In genomic region chr16:3717235-3718018, GRCh38 we compare ENCODE assay signal across 8 cellular contexts. TPM values are rescaled to one million over a fixed set of nuclear protein-coding genes. Genes with fewer than 3 reads are reported as not detected.
DNase-seq lines count a peak whose midpoint lies in the region; ATAC-seq and TF ChIP-seq lines count a peak whose summit lies in the region.

TSS of gene TRAP1 (minus strand) at chr16:3717524. CDS start at chr16:3717508, 16 bp downstream.

- intact Hi-C loops in activated CD4-positive, alpha-beta memory T cell treated with anti-CD3 and anti-CD28 coated beads for 36 hours (cut with micrococcal nuclease): loop anchor here (5.0 to 10.0 kb wide), 2 partner anchors 160 to 537 kb away; no protein-coding TSS in a partner anchor
- intact Hi-C loops in dorsolateral prefrontal cortex (cut with DNase I) (loop anchor here in 1 of 2 donors (5.0 kb wide), 2 partner anchors 55 to 160 kb away; no protein-coding TSS in a partner anchor), lower leg skin (cut with DNase I; ENCODE audit: low total_unique reads) (no loop called here)

- peak; percentile 91 for ATAC-seq in HG03432 (IDR thresholded peaks at IDR 0.05; ENCODE audit: unreplicated experiment)

- CTCF ChIA-PET in activated CD4-positive, alpha-beta memory T cell treated with anti-CD3 and anti-CD28 coated beads for 36 hours (lab: Charles Lee): interaction anchor here (1.1 to 1.3 kb wide), 2 partner anchors 16 to 162 kb away, joined by 3 read pairs; no protein-coding TSS in a partner anchor

- POLR2A ChIA-PET in activated CD4-positive, alpha-beta memory T cell treated with anti-CD3 and anti-CD28 coated beads for 36 hours (lab: Charles Lee): interaction anchor here (0.7 to 1.5 kb wide), 6 partner anchors 8 to 536 kb away, joined by 3 to 4 read pairs (median 4); no protein-coding TSS in a partner anchor

- TF ChIP-seq CTCF in dorsolateral prefrontal cortex (IDR thresholded peaks at IDR 0.05 in 54 of 56, conservative IDR thresholded peaks at IDR 0.05 in 2 of 56; ENCODE audit: low read depth in 1 of 56, partially characterized antibody in 56 of 56) (peak in 24 of 56 donors; percentile 9 to 60 (median 20)), lower leg skin (IDR thresholded peaks at IDR 0.05) (no peak)

- peak within 1 kb of the TSS; percentile 60 to 100 (median 95) for H3K4me3 ChIP-seq in dorsolateral prefrontal cortex
- peak within 1 kb of the TSS; percentile 94 for H3K4me3 ChIP-seq in lower leg skin (ENCODE audit: low read depth, poor library complexity, severe bottlenecking)

- no peaks in the 10 kb centered on the region for H3K27me3 Mint-ChIP-seq in activated CD4-positive, alpha-beta memory T cell treated with anti-CD3 and anti-CD28 coated beads for 36 hours

- 1 to 2% methylated on average over 15 to 59 of the region's 95 CpGs for WGBS in lower leg skin, 2 donors

- H3K36me3 Mint-ChIP-seq in activated CD4-positive, alpha-beta memory T cell treated with anti-CD3 and anti-CD28 coated beads for 36 hours: peaks cover 25% of the 10 kb centered on the region

- H3K4me3 Mint-ChIP-seq in activated CD4-positive, alpha-beta memory T cell treated with anti-CD3 and anti-CD28 coated beads for 36 hours: peak within 1 kb of the TSS; percentile 93

- peak within 1 kb of the TSS in 54 of 59 donors; percentile 42 to 93 (median 82) for H3K27ac ChIP-seq in dorsolateral prefrontal cortex

- H3K27me3 ChIP-seq in dorsolateral prefrontal cortex: no peaks in the 10 kb centered on the region

- TF ChIP-seq POLR2A in GM19099 (IDR thresholded peaks at IDR 0.05; ENCODE audit: extremely low read depth, insufficient read length, low read depth) (peak; percentile 95), lower leg skin (IDR thresholded peaks at IDR 0.05) (peak in 1 of 2 donors; percentile 40)

- H3K4me1 Mint-ChIP-seq in activated CD4-positive, alpha-beta memory T cell treated with anti-CD3 and anti-CD28 coated beads for 36 hours (ENCODE audit: low read depth): peaks cover 33% of the 10 kb centered on the region

- DNase-seq in Ammon's horn (ENCODE audit: low spot score) (peak; percentile 93), NCI-H748 treated with DMSO at 0.1 percent for 48 hours (lab: John Stamatoyannopoulos, UW) (peak; percentile 10), dorsolateral prefrontal cortex (peak; percentile 84 to 96 (median 90)), lower leg skin (ENCODE audit: low spot score in 2 of 2) (peak; percentile 85 to 98)
- DNase-seq in activated CD4-positive, alpha-beta memory T cell treated with anti-CD3 and anti-CD28 coated beads for 36 hours: peak; percentile 94
- DNase-seq in stimulated activated CD4-positive, alpha-beta T cell treated with anti-CD3 and anti-CD28 coated beads, Interleukin-4, amount 100 ng/mL, for 24 hours: peak; percentile 90

- no peaks in the 10 kb centered on the region for H3K9me3 Mint-ChIP-seq in activated CD4-positive, alpha-beta memory T cell treated with anti-CD3 and anti-CD28 coated beads for 36 hours

- H3K27ac Mint-ChIP-seq in activated CD4-positive, alpha-beta memory T cell treated with anti-CD3 and anti-CD28 coated beads for 36 hours: peak within 1 kb of the TSS; percentile 83

RNA-seq across cellular contexts. Expression of gene TRAP1, which starts in this region (rescaled TPM):
- 100 to 1,000 TPM; 277 to 282 TPM for total RNA-seq in activated CD4-positive, alpha-beta memory T cell treated with anti-CD3 and anti-CD28 coated beads for 36 hours
- total RNA-seq in dorsolateral prefrontal cortex (100 to 1,000 TPM in 114 of 120 experiments, 10 to 100 TPM in 6; 87.9 to 163 (median 123) TPM), lower leg skin (10 to 100 TPM; 56.2 to 94.1 (median 67.4) TPM)

Comparison
In these comparisons a context has a peak if more than half of its experiments do, and no peak if none do; other contexts are left out.
1. Peak in every context shown above with its lines: DNase-seq, ATAC-seq, H3K4me3 ChIP-seq and H3K27ac ChIP-seq.
2. DNase-seq: peak in every context shown above with its lines; median percentile 94 in activated CD4-positive, alpha-beta memory T cell treated with anti-CD3 and anti-CD28 coated beads for 36 hours; 93 in Ammon's horn; 92 in lower leg skin; 90 in dorsolateral prefrontal cortex; 90 in stimulated activated CD4-positive, alpha-beta T cell treated with anti-CD3 and anti-CD28 coated beads, Interleukin-4, amount 100 ng/mL, for 24 hours; 10 in NCI-H748 treated with DMSO at 0.1 percent for 48 hours.